In the genomic region with DNA sequence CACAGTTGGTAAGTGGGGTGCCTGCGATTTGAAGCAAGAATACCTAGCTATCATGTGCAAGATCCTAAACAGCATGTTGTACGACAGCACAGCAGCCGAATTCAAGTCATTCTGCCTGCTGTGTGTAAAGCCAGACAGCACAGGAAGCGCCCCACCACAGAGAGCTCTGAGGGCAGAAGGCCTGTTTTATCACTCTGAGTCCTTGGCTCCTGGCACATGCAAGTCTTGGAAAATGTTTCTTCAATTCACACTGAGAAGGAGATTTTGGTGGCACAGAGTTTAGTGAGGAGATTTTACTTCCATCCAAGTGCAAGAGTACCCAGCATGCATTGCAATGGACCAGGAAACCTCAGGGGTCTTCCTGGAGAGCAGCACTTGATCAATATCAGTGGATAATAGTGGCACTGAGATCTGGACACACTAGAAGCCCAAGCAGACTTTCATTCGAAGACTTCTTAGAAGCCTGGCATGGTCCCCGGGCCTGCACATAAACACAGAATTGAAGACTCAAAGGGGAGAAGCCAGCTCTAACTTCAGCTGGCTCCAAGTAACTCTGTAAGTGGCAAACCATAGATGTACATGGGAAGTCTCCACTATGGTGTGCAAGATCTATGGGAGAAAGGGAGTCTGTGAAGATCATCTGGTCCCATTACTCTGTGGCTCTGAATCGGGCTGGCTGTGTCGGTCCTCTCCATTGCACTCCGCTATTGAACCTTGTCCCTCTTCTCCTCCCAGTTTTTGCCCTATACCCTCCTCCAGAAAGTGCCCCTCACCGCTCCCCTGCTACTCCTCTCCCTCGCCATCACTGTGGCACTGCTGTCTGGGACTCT, we compare ENCODE assay signal across 16 cellular contexts. TPM values are rescaled to one million over a fixed set of nuclear protein-coding genes. Genes with fewer than 3 reads are reported as not detected.
DNase-seq lines count a peak whose midpoint lies in the region; ATAC-seq and TF ChIP-seq lines count a peak whose summit lies in the region.
"Had no signal": no experiment of that assay in that cellular context is flagged by ENCODE, and none has a peak within 500 bp of the region (broad histone marks: within the 10 kb centered on the region; RNA-seq: fewer than 3 reads in every experiment).

No MANE protein-coding gene starts in this region.

- peaks cover 12% of the 10 kb centered on the region for H3K4me1 Mint-ChIP-seq in activated CD8-positive, alpha-beta memory T cell treated with anti-CD3 and anti-CD28 coated beads, Interleukin-2, amount 10 ng/mL, durations not matched to agents 7 days and 5 days
- H3K4me1 Mint-ChIP-seq in activated naive CD8-positive, alpha-beta T cell treated with anti-CD3 and anti-CD28 coated beads, Interleukin-2, amount 10 ng/mL, durations not matched to agents 7 days and 5 days, result peaks cover 14% of the 10 kb centered on the region

- no peaks in the 10 kb centered on the region for H3K9me3 Mint-ChIP-seq in activated CD8-positive, alpha-beta memory T cell treated with anti-CD3 and anti-CD28 coated beads, Interleukin-2, amount 10 ng/mL, durations not matched to agents 7 days and 5 days (ENCODE audit: low read depth)
- H3K9me3 Mint-ChIP-seq in activated naive CD8-positive, alpha-beta T cell treated with anti-CD3 and anti-CD28 coated beads, Interleukin-2, amount 10 ng/mL, durations not matched to agents 7 days and 5 days, result no peaks in the 10 kb centered on the region

- no peak overlapping the region for H3K4me3 Mint-ChIP-seq in activated CD8-positive, alpha-beta memory T cell treated with anti-CD3 and anti-CD28 coated beads, Interleukin-2, amount 10 ng/mL, durations not matched to agents 7 days and 5 days
- H3K4me3 Mint-ChIP-seq in activated naive CD8-positive, alpha-beta T cell treated with anti-CD3 and anti-CD28 coated beads, Interleukin-2, amount 10 ng/mL, durations not matched to agents 7 days and 5 days, result peak overlapping the region; percentile 16

- H3K27me3 Mint-ChIP-seq in activated CD8-positive, alpha-beta memory T cell treated with anti-CD3 and anti-CD28 coated beads, Interleukin-2, amount 10 ng/mL, durations not matched to agents 7 days and 5 days, result peaks cover 39% of the 10 kb centered on the region
- H3K27me3 Mint-ChIP-seq in activated naive CD8-positive, alpha-beta T cell treated with anti-CD3 and anti-CD28 coated beads, Interleukin-2, amount 10 ng/mL, durations not matched to agents 7 days and 5 days, result peaks cover 11% of the 10 kb centered on the region

- peak; percentile 73 for DNase-seq in activated CD8-positive, alpha-beta memory T cell treated with anti-CD3 and anti-CD28 coated beads, Interleukin-2, amount 10 ng/mL, durations not matched to agents 7 days and 5 days
- no peak for DNase-seq in activated CD8-positive, alpha-beta memory T cell treated with anti-CD3 and anti-CD28 coated beads, Interleukin-2, amount 50 U/mL, for 48 hours
- peak; percentile 6 to 9 for DNase-seq in activated CD4-positive, alpha-beta T cell treated with anti-CD3 and anti-CD28 coated beads, Interleukin-2, amount 50 U/mL, for 4 hours
- peak; percentile 44 for DNase-seq in activated naive CD8-positive, alpha-beta T cell treated with anti-CD3 and anti-CD28 coated beads, Interleukin-2, amount 10 ng/mL, durations not matched to agents 7 days and 5 days
- DNase-seq in stimulated activated CD8-positive, alpha-beta memory T cell treated with anti-CD3 and anti-CD28 coated beads, Interleukin-15, amount 100 ng/mL, for 1 hour (ENCODE audit: low read depth), result peak; percentile 12
- no peak for DNase-seq in GM10248 (ENCODE audit: extremely low spot score)
- DNase-seq: 8988T, lower lobe of right lung, NCI-H1694, NCI-H446, Right ventricle myocardium superior, transverse colon had no signal

- POLR2A ChIA-PET in activated naive CD8-positive, alpha-beta T cell treated with anti-CD3 and anti-CD28 coated beads, Interleukin-2, amount 10 ng/mL, durations not matched to agents 7 days and 5 days (lab: Charles Lee), result interaction anchor here (0.6 to 1.2 kb wide), 2 partner anchors 9 to 274 kb away, joined by 4 read pairs; no protein-coding TSS in a partner anchor
- POLR2A ChIA-PET in GM10248 (lab: Yijun Ruan, JAX), result no interaction called here

- CTCF ChIA-PET in activated CD8-positive, alpha-beta memory T cell treated with anti-CD3 and anti-CD28 coated beads, Interleukin-2, amount 10 ng/mL, durations not matched to agents 7 days and 5 days (lab: Charles Lee), result interaction anchor here (0.7 to 1.4 kb wide), 3 partner anchors 8 to 189 kb away, joined by 3 to 4 read pairs (median 3); no protein-coding TSS in a partner anchor
- CTCF ChIA-PET in GM10248 (lab: Yijun Ruan, JAX), result no interaction called here

- ATAC-seq in activated CD8-positive, alpha-beta memory T cell treated with anti-CD3 and anti-CD28 coated beads, Interleukin-2, amount 10 ng/mL, durations not matched to agents 7 days and 5 days, result peak; percentile 76
- peak; percentile 96 for ATAC-seq in activated naive CD8-positive, alpha-beta T cell treated with anti-CD3 and anti-CD28 coated beads, Interleukin-2, amount 10 ng/mL, durations not matched to agents 7 days and 5 days (ENCODE audit: low read depth)
- no peak for ATAC-seq in HG02610 (IDR thresholded peaks at IDR 0.05; ENCODE audit: unreplicated experiment)
- ATAC-seq in HG02973 (IDR thresholded peaks at IDR 0.05; ENCODE audit: unreplicated experiment), result no peak
- ATAC-seq: lower lobe of right lung had no signal

- H3K36me3 Mint-ChIP-seq in activated CD8-positive, alpha-beta memory T cell treated with anti-CD3 and anti-CD28 coated beads, Interleukin-2, amount 10 ng/mL, durations not matched to agents 7 days and 5 days, result no peaks in the 10 kb centered on the region
- peaks cover 1% of the 10 kb centered on the region for H3K36me3 Mint-ChIP-seq in activated naive CD8-positive, alpha-beta T cell treated with anti-CD3 and anti-CD28 coated beads, Interleukin-2, amount 10 ng/mL, durations not matched to agents 7 days and 5 days

- no peak overlapping the region for H3K27ac Mint-ChIP-seq in activated CD8-positive, alpha-beta memory T cell treated with anti-CD3 and anti-CD28 coated beads, Interleukin-2, amount 10 ng/mL, durations not matched to agents 7 days and 5 days
- H3K27ac Mint-ChIP-seq in activated naive CD8-positive, alpha-beta T cell treated with anti-CD3 and anti-CD28 coated beads, Interleukin-2, amount 10 ng/mL, durations not matched to agents 7 days and 5 days, result peak overlapping the region; percentile 9

- no peak for TF ChIP-seq CTCF in GM10248 (IDR thresholded peaks at IDR 0.05; ENCODE audit: control extremely low read depth, extremely low read depth, low read depth, missing control alignments)

RNA-seq across cellular contexts. Expression of a gene that starts 1.6 kb away (rescaled TPM):
- not detected for total RNA-seq in activated CD8-positive, alpha-beta memory T cell treated with anti-CD3 and anti-CD28 coated beads, Interleukin-2, amount 10 ng/mL, durations not matched to agents 7 days and 5 days
- not detected for total RNA-seq in activated naive CD8-positive, alpha-beta T cell treated with anti-CD3 and anti-CD28 coated beads, Interleukin-2, amount 10 ng/mL, durations not matched to agents 7 days and 5 days
- total RNA-seq: epithelial cell of proximal tubule, glomerular endothelial cell, Right ventricle myocardium superior, transverse colon had no signal

RNA-seq across cellular contexts. Expression of a gene that starts 21.6 kb away (rescaled TPM):
- not detected for total RNA-seq in activated CD8-positive, alpha-beta memory T cell treated with anti-CD3 and anti-CD28 coated beads, Interleukin-2, amount 10 ng/mL, durations not matched to agents 7 days and 5 days
- total RNA-seq in activated naive CD8-positive, alpha-beta T cell treated with anti-CD3 and anti-CD28 coated beads, Interleukin-2, amount 10 ng/mL, durations not matched to agents 7 days and 5 days, result not detected
- total RNA-seq: epithelial cell of proximal tubule, glomerular endothelial cell, lower lobe of right lung, Right ventricle myocardium superior, transverse colon had no signal

RNA-seq across cellular contexts. Expression of a gene that starts 29.8 kb away (rescaled TPM):
- total RNA-seq in activated CD8-positive, alpha-beta memory T cell treated with anti-CD3 and anti-CD28 coated beads, Interleukin-2, amount 10 ng/mL, durations not matched to agents 7 days and 5 days, result not detected
- not detected for total RNA-seq in activated naive CD8-positive, alpha-beta T cell treated with anti-CD3 and anti-CD28 coated beads, Interleukin-2, amount 10 ng/mL, durations not matched to agents 7 days and 5 days
- total RNA-seq: epithelial cell of proximal tubule, glomerular endothelial cell, lower lobe of right lung, Right ventricle myocardium superior, transverse colon had no signal

Comparison
In these comparisons a context has a peak if more than half of its experiments do, and no peak if none do; other contexts are left out.
1. DNase-seq: peak in activated CD8-positive, alpha-beta memory T cell treated with anti-CD3 and anti-CD28 coated beads, Interleukin-2, amount 10 ng/mL, durations not matched to agents 7 days and 5 days (single experiment), activated CD4-positive, alpha-beta T cell treated with anti-CD3 and anti-CD28 coated beads, Interleukin-2, amount 50 U/mL, for 4 hours (2 of 2), activated naive CD8-positive, alpha-beta T cell treated with anti-CD3 and anti-CD28 coated beads, Interleukin-2, amount 10 ng/mL, durations not matched to agents 7 days and 5 days (single experiment) and stimulated activated CD8-positive, alpha-beta memory T cell treated with anti-CD3 and anti-CD28 coated beads, Interleukin-15, amount 100 ng/mL, for 1 hour (single experiment); none in activated CD8-positive, alpha-beta memory T cell treated with anti-CD3 and anti-CD28 coated beads, Interleukin-2, amount 50 U/mL, for 48 hours (single experiment) and GM10248 (single experiment).
2. ATAC-seq: peak in activated CD8-positive, alpha-beta memory T cell treated with anti-CD3 and anti-CD28 coated beads, Interleukin-2, amount 10 ng/mL, durations not matched to agents 7 days and 5 days (single experiment) and activated naive CD8-positive, alpha-beta T cell treated with anti-CD3 and anti-CD28 coated beads, Interleukin-2, amount 10 ng/mL, durations not matched to agents 7 days and 5 days (single experiment); none in HG02610 (single experiment) and HG02973 (single experiment).